In genomic region chr11:32432565-32433248, GRCh38 we compare ENCODE assay signal across 11 cellular contexts. TPM values are rescaled to one million over a fixed set of nuclear protein-coding genes. Genes with fewer than 3 reads are reported as not detected.
DNase-seq lines count a peak whose midpoint lies in the region; ATAC-seq and TF ChIP-seq lines count a peak whose summit lies in the region.
"Had no signal": no experiment of that assay in that cellular context is flagged by ENCODE, and none has a peak within 500 bp of the region (broad histone marks: within the 10 kb centered on the region; RNA-seq: fewer than 3 reads in every experiment).

No MANE protein-coding gene starts in this region.

- no peak overlapping the region for H2AK5ac ChIP-seq in IMR-90 (ENCODE audit: low read depth, low read length)

- H3K4me3 Mint-ChIP-seq in CD14-positive monocyte = peak overlapping the region; percentile 2 to 73
- no peak overlapping the region for H3K4me3 Mint-ChIP-seq in stimulated activated effector memory CD8-positive, alpha-beta T cell treated with anti-CD3 and anti-CD28 coated beads, Interleukin-12 subunit alpha, Interleukin-12 subunit beta, amount 100 ng/mL, for 72 hours

- no peak overlapping the region for H3K23ac ChIP-seq in IMR-90 (ENCODE audit: low read depth, low read length)

- no peak overlapping the region for H3K27ac Mint-ChIP-seq in CD14-positive monocyte
- H3K27ac Mint-ChIP-seq in stimulated activated effector memory CD8-positive, alpha-beta T cell treated with anti-CD3 and anti-CD28 coated beads, Interleukin-12 subunit alpha, Interleukin-12 subunit beta, amount 100 ng/mL, for 72 hours = no peak overlapping the region

- no peak overlapping the region for H4K5ac ChIP-seq in IMR-90 (ENCODE audit: low read depth, low read length)

- no peak overlapping the region for H4K91ac ChIP-seq in IMR-90 (ENCODE audit: insufficient read depth, low read depth, low read length)

- peaks cover 45% of the 10 kb centered on the region for H3K4me1 Mint-ChIP-seq in CD14-positive monocyte
- peaks cover 39% of the 10 kb centered on the region for H3K4me1 Mint-ChIP-seq in stimulated activated effector memory CD8-positive, alpha-beta T cell treated with anti-CD3 and anti-CD28 coated beads, Interleukin-12 subunit alpha, Interleukin-12 subunit beta, amount 100 ng/mL, for 72 hours

- H3K27me3 Mint-ChIP-seq in CD14-positive monocyte (ENCODE audit: low read depth in 3 of 3) = peaks cover 90 to 99% (median 95%) of the 10 kb centered on the region in 3 donors

- H2AK9ac ChIP-seq in IMR-90 (replicated peaks; ENCODE audit: low read depth, low read length, poor library complexity) = no peak overlapping the region

- H3K27me3 ChIP-seq in IMR-90 (ENCODE audit: control insufficient read depth, insufficient read depth, low read length) (peaks cover 95% of the 10 kb centered on the region), sigmoid colon (peaks cover 52 to 100% (median 89%) of the 10 kb centered on the region in 3 donors)

- H3K36me3 ChIP-seq in IMR-90 (ENCODE audit: control insufficient read depth, insufficient read depth, low read length) = no peaks in the 10 kb centered on the region
- H3K36me3 ChIP-seq in sigmoid colon = no peaks in the 10 kb centered on the region

- no peak overlapping the region for H2AFZ ChIP-seq in IMR-90 (replicated peaks; ENCODE audit: low read length, poor library complexity)

- H3K36me3 Mint-ChIP-seq in CD14-positive monocyte = peaks cover 3 to 7% of the 10 kb centered on the region in 2 donors
- H3K36me3 Mint-ChIP-seq in stimulated activated effector memory CD8-positive, alpha-beta T cell treated with anti-CD3 and anti-CD28 coated beads, Interleukin-12 subunit alpha, Interleukin-12 subunit beta, amount 100 ng/mL, for 72 hours = no peaks in the 10 kb centered on the region

- in situ Hi-C loops in IMR-90 (cut with MboI; ENCODE audit: low sequenced_read_pairs) = no loop called here

- H3K27ac ChIP-seq in IMR-90 (ENCODE audit: insufficient read depth, low read length) = no peak overlapping the region
- H3K27ac ChIP-seq in sigmoid colon = no peak overlapping the region

- no peak overlapping the region for H2BK120ac ChIP-seq in IMR-90 (ENCODE audit: low read depth, low read length)

- no peak overlapping the region for H2BK20ac ChIP-seq in IMR-90 (ENCODE audit: low read depth, low read length)

- no peak for ATAC-seq in IMR-90 (ENCODE audit: low read depth)
- ATAC-seq in stimulated activated effector memory CD8-positive, alpha-beta T cell treated with anti-CD3 and anti-CD28 coated beads, Interleukin-12 subunit alpha, Interleukin-12 subunit beta, amount 100 ng/mL, for 72 hours = no peak
- ATAC-seq in GM19351 (IDR thresholded peaks at IDR 0.05; ENCODE audit: unreplicated experiment) = no peak

- no peak overlapping the region for H4K8ac ChIP-seq in IMR-90 (ENCODE audit: low read depth in 2 of 2, low read length in 2 of 2)

- no peak for DNase-seq in CD14-positive monocyte (ENCODE audit: low spot score)
- DNase-seq in IMR-90 = no peak
- DNase-seq in foreskin fibroblast = no peak
- DNase-seq in sigmoid colon = no peak
- no peak for DNase-seq in stimulated activated effector memory CD8-positive, alpha-beta T cell treated with anti-CD3 and anti-CD28 coated beads, Interleukin-12 subunit alpha, Interleukin-12 subunit beta, amount 100 ng/mL, for 72 hours (ENCODE audit: low spot score in 2 of 2)
- no peak for DNase-seq in dedifferentiated amniotic fluid mesenchymal stem cell (ENCODE audit: extremely low spot score)
- no peak for DNase-seq in superior temporal gyrus (ENCODE audit: extremely low spot score)
- DNase-seq: NCI-H1048, NCI-H446 had no signal

- H3K4me1 ChIP-seq in IMR-90 (ENCODE audit: control insufficient read depth, insufficient read depth, low read length) (no peaks in the 10 kb centered on the region), sigmoid colon (peaks cover 0 to 47% (median 35%) of the 10 kb centered on the region in 4 donors)

- CTCF ChIA-PET in IMR-90 (lab: Yijun Ruan, JAX) = no interaction called here

- H3K9me1 ChIP-seq in IMR-90 (ENCODE audit: insufficient read depth, low read length) = no peaks in the 10 kb centered on the region; the same call in 1 of the 2 replicates

- no peaks in the 10 kb centered on the region for H3K79me1 ChIP-seq in IMR-90 (ENCODE audit: low read depth in 1 of 2, low read length in 2 of 2)

- BruUV-seq in IMR-90 (replicated peaks; lab: Mats Ljungman, UMichigan) = no TSS peak

- no peak overlapping the region for H3K4ac ChIP-seq in IMR-90 (ENCODE audit: low read depth, low read length)

- TF ChIP-seq RAD21 in IMR-90 (IDR thresholded peaks at IDR 0.05; ENCODE audit: low read length) = no peak

- no peak overlapping the region for H2BK5ac ChIP-seq in IMR-90 (ENCODE audit: low read depth, low read length, poor library complexity, severe bottlenecking)

- TF ChIP-seq POLR2A in IMR-90 (IDR thresholded peaks at IDR 0.05; ENCODE audit: low read depth, low read length) (no peak), sigmoid colon (IDR thresholded peaks at IDR 0.05) (no peak)

- no peak overlapping the region for H2BK15ac ChIP-seq in IMR-90 (ENCODE audit: low read depth, low read length)

- H4K20me1 ChIP-seq in IMR-90 (ENCODE audit: insufficient read depth, low read length) = no peaks in the 10 kb centered on the region; the same call in 1 of the 2 replicates

- H3K4me3 ChIP-seq in IMR-90 (ENCODE audit: insufficient read depth, low read depth, low read length) (peak overlapping the region; percentile 13; the same call in 1 of the 2 replicates), foreskin fibroblast (ENCODE audit: low read depth in 1 of 2, low read length in 2 of 2) (peak overlapping the region; percentile 27 to 37), sigmoid colon (peak overlapping the region in 3 of 4 donors; percentile 18 to 40 (median 34))

- no peak overlapping the region for H3K56ac ChIP-seq in IMR-90 (ENCODE audit: extremely low read depth, insufficient read depth, low read length)

- TF ChIP-seq CTCF in CD14-positive monocyte (IDR thresholded peaks at IDR 0.05) = no peak
- TF ChIP-seq CTCF in IMR-90 (conservative IDR thresholded peaks at IDR 0.05; ENCODE audit: low read depth, low read length) = no peak
- TF ChIP-seq CTCF in foreskin fibroblast (IDR thresholded peaks at IDR 0.05; ENCODE audit: low read depth, low read length) = no peak
- TF ChIP-seq CTCF in sigmoid colon (IDR thresholded peaks at IDR 0.05) = no peak

- 20% methylated on average over 1 of the region's 16 CpGs; no CpG with 5 or more reads in 1 of the 2 experiments for WGBS in IMR-90 (ENCODE audit: extremely low coverage in 2 of 2, insufficient read length in 1 of 2), 2 experiments
- WGBS in sigmoid colon, 2 donors = 18 to 21% methylated on average over 16 of the region's 16 CpGs

- H3K9ac ChIP-seq in IMR-90 (ENCODE audit: low read depth, low read length) = no peak overlapping the region

- POLR2A ChIA-PET in IMR-90 (lab: Charles Lee; ENCODE audit: unreplicated experiment) = no interaction called here

- H3K4me2 ChIP-seq in IMR-90 (ENCODE audit: low read depth, low read length) = peak overlapping the region; percentile 59; the same call in 1 of the 2 replicates

- H3K9me3 ChIP-seq in IMR-90 (ENCODE audit: control insufficient read depth, insufficient read depth, low read length) = peaks cover 10% of the 10 kb centered on the region; the same call in 1 of the 2 replicates
- no peaks in the 10 kb centered on the region for H3K9me3 ChIP-seq in sigmoid colon

- intact Hi-C loops in CD14-positive monocyte (cut with micrococcal nuclease) = no loop called here
- intact Hi-C loops in IMR-90 (cut with micrococcal nuclease) = no loop called here
- intact Hi-C loops in sigmoid colon (cut with DNase I) = no loop called here

- TF ChIP-seq EP300 in sigmoid colon (IDR thresholded peaks at IDR 0.05) = no peak

- H3K14ac ChIP-seq in IMR-90 (replicated peaks; ENCODE audit: low read depth, low read length) = no peak overlapping the region

- dilution Hi-C loops in IMR-90 (cut with HindIII; ENCODE audit: low sequenced_read_pairs, unreplicated experiment) = no loop called here

- H3K18ac ChIP-seq in IMR-90 (ENCODE audit: low read depth, low read length) = no peak overlapping the region

- peaks cover 0 to 29% (median 24%) of the 10 kb centered on the region in 7 donors for H3K9me3 Mint-ChIP-seq in CD14-positive monocyte
- no peaks in the 10 kb centered on the region for H3K9me3 Mint-ChIP-seq in stimulated activated effector memory CD8-positive, alpha-beta T cell treated with anti-CD3 and anti-CD28 coated beads, Interleukin-12 subunit alpha, Interleukin-12 subunit beta, amount 100 ng/mL, for 72 hours

TF ChIP-seq in IMR-90, 13 proteins besides CTCF, POLR2A, EP300 and RAD21 (continues in another document):
- TF ChIP-seq USF2 (IDR thresholded peaks at IDR 0.05; ENCODE audit: low read depth, low read length) (no peak), FOS (IDR thresholded peaks at IDR 0.05; ENCODE audit: low read depth, low read length) (no peak), MAZ (IDR thresholded peaks at IDR 0.05; ENCODE audit: borderline replicate concordance, low read depth, low read length) (no peak), MXI1 (IDR thresholded peaks at IDR 0.05; ENCODE audit: borderline replicate concordance, low read depth, low read length) (no peak), NFE2L2 (IDR thresholded peaks at IDR 0.05; ENCODE audit: low read depth, low read length) (no peak), ELK1 (IDR thresholded peaks at IDR 0.05; ENCODE audit: borderline replicate concordance, low read depth, low read length) (no peak), BHLHE40 (IDR thresholded peaks at IDR 0.05; ENCODE audit: low read depth, low read length) (no peak)

RNA-seq across cellular contexts. Expression of gene WT1, which starts 2.6 kb away (rescaled TPM):
- not detected for polyA plus RNA-seq in CD14-positive monocyte
- not detected in 2 replicates for total RNA-seq in IMR-90 (2012; rRNA removed)
- not detected in 2 replicates for polyA plus RNA-seq in IMR-90 (2012; rRNA removed)
- not detected in 2 replicates for polyA plus RNA-seq in IMR-90 (2012; cell fraction: cytosol; rRNA removed)
- polyA plus RNA-seq in IMR-90 (2012; cell fraction: nucleus; rRNA removed; ENCODE audit: low replicate concordance) = not detected in 2 replicates
- total RNA-seq in sigmoid colon = 1 to 10 TPM in 3 of 4 donors, under 1 TPM in 1; 0.81 to 1.8 (median 1.4) TPM
- 1 to 10 TPM in 1 of 3 donors, under 1 TPM in 1, not detected in 1; 0.04 to 1.2 TPM for polyA plus RNA-seq in sigmoid colon
- total RNA-seq: HT-29 had no signal
